In genomic region chr20:39767352-39767751, GRCh38 we compare ENCODE assay signal across 34 cellular contexts.
"Had no signal": no experiment of that assay in that cellular context is flagged by ENCODE, and none has a peak within 500 bp of the region (broad histone marks: within the 10 kb centered on the region; RNA-seq: fewer than 3 reads in every experiment).

No MANE protein-coding gene starts in this region.

- H3K27ac ChIP-seq: adrenal gland, ascending aorta, body of pancreas, brain microvascular endothelial cell, breast epithelium, cardiac muscle cell had no signal

- H3K36me3 ChIP-seq: adrenal gland, ascending aorta, brain microvascular endothelial cell, breast epithelium, cardiac muscle cell had no signal

- ATAC-seq: activated naive CD4-positive, alpha-beta T cell treated with anti-CD3 and anti-CD28 coated beads, Interleukin-2, amount 50 U/mL, for 72 hours; activated naive CD8-positive, alpha-beta T cell treated with anti-CD3 and anti-CD28 coated beads, Interleukin-2, amount 50 U/mL, for 24 hours; activated T-cell treated with anti-CD3 and anti-CD28 coated beads, Interleukin-2, amount 50 U/mL, for 4 hours; activated T-cell treated with anti-CD3 and anti-CD28 coated beads, Interleukin-2, amount 50 U/mL, for 72 hours; activated T-helper 17 cell treated with anti-CD3 and anti-CD28 coated beads, Interleukin-2, amount 50 U/mL, for 72 hours; body of pancreas had no signal

- H3K4me3 ChIP-seq: adrenal gland, ascending aorta, body of pancreas, breast epithelium, cardiac muscle cell had no signal

- DNase-seq: activated effector memory CD4-positive, alpha-beta T cell treated with anti-CD3 and anti-CD28 coated beads, Interleukin-2, amount 50 U/mL, for 16 hours; activated effector memory CD4-positive, alpha-beta T cell treated with Interleukin-2 at 50 U/mL for 16 hours; activated gamma-delta T cell; activated gamma-delta T cell treated with Interleukin-2 at 50 U/mL for 16 hours; activated naive CD4-positive, alpha-beta T cell; activated naive CD4-positive, alpha-beta T cell treated with anti-CD3 and anti-CD28 coated beads for 36 hours; activated naive CD4-positive, alpha-beta T cell treated with anti-CD3 and anti-CD28 coated beads, Interleukin-2, amount 10 ng/mL, durations not matched to agents 7 days and 5 days; activated naive CD4-positive, alpha-beta T cell treated with anti-CD3 and anti-CD28 coated beads, Interleukin-2, amount 50 U/mL, for 16 hours; activated naive CD4-positive, alpha-beta T cell treated with Interleukin-2 at 50 U/mL for 16 hours; activated naive CD8-positive, alpha-beta T cell treated with anti-CD3 and anti-CD28 coated beads for 36 hours; activated naive CD8-positive, alpha-beta T cell treated with anti-CD3 and anti-CD28 coated beads, Interleukin-2, amount 10 ng/mL, durations not matched to agents 7 days and 5 days; activated naive CD8-positive, alpha-beta T cell treated with anti-CD3 and anti-CD28 coated beads, Interleukin-2, amount 50 U/mL, for 24 hours; activated T-cell treated with anti-CD3 and anti-CD28 coated beads, Interleukin-2, amount 50 U/mL, for 1 hour; activated T-cell treated with anti-CD3 and anti-CD28 coated beads, Interleukin-2, amount 50 U/mL, for 24 hours; activated T-cell treated with anti-CD3 and anti-CD28 coated beads, Interleukin-2, amount 50 U/mL, for 4 hours; activated T-cell treated with anti-CD3 and anti-CD28 coated beads, Interleukin-2, amount 50 U/mL, for 48 hours; activated T-cell treated with anti-CD3 and anti-CD28 coated beads, Interleukin-2, amount 50 U/mL, for 72 hours; adrenal gland; amniotic stem cell; amygdala; anterior cingulate cortex; aorta; body of pancreas; brain microvascular endothelial cell; caudate nucleus; central memory CD4-positive, alpha-beta T cell; cerebellar nuclear complex had no signal

- H3K4me1 ChIP-seq: adrenal gland, ascending aorta, body of pancreas, breast epithelium had no signal

- H3K27me3 ChIP-seq: adrenal gland, ascending aorta, body of pancreas, brain microvascular endothelial cell, breast epithelium, cardiac muscle cell had no signal

- FAIRE-seq: astrocyte, bronchial epithelial cell had no signal
